21 cellular contexts compared by ENCODE assay signal in the genomic region with DNA sequence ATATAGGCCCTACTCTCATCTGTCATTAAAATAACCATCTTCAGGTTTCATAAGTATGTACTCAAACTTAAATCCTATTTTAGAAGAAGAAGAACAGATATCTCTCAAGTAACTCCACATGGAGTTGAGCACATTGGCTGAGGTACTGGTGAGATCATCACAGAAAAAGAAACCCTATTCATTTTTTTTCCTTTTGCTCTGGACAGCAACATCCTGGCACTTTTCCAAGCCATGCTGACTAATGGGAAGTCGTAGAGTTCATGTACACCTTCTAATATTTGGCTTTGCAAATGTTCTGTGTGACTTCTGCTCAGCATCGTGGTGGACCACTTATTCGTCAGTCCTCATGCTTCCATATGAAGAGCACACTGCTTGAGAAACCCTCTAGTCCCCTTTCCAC.
DNase-seq lines count a peak whose midpoint lies in the region; ATAC-seq, FAIRE-seq and TF ChIP-seq lines count a peak whose summit lies in the region.
"Had no signal": no experiment of that assay in that cellular context is flagged by ENCODE, and none has a peak within 500 bp of the region (broad histone marks: within the 10 kb centered on the region; RNA-seq: fewer than 3 reads in every experiment).

No MANE protein-coding gene starts in this region.

- TF ChIP-seq CTCF in upper lobe of left lung (IDR thresholded peaks at IDR 0.05): no peak

- H3K27me3 ChIP-seq in upper lobe of left lung: no peaks in the 10 kb centered on the region
- H3K27me3 ChIP-seq: heart right ventricle had no signal

- H3K27ac Mint-ChIP-seq in stimulated activated memory B cell treated with anti-CD40 and anti-IgM and Interleukin-4, amounts not matched to agents 10 μg/mL and 1 μg/mL and 100 μg/mL, for 72 hours: no peak overlapping the region
- H3K27ac Mint-ChIP-seq: activated naive CD8-positive, alpha-beta T cell treated with anti-CD3 and anti-CD28 coated beads for 36 hours had no signal

- no peak for TF ChIP-seq POLR2A in upper lobe of left lung (IDR thresholded peaks at IDR 0.05)

- no peak overlapping the region for H3K27ac ChIP-seq in epithelial cell of prostate
- H3K27ac ChIP-seq in upper lobe of left lung: no peak overlapping the region
- H3K27ac ChIP-seq: C4-2B, heart right ventricle had no signal

- peaks cover 2% of the 10 kb centered on the region for H3K9me3 Mint-ChIP-seq in stimulated activated memory B cell treated with anti-CD40 and anti-IgM and Interleukin-4, amounts not matched to agents 10 μg/mL and 1 μg/mL and 100 μg/mL, for 72 hours
- H3K9me3 Mint-ChIP-seq: central memory CD8-positive, alpha-beta T cell had no signal

- H3K36me3 Mint-ChIP-seq in stimulated activated memory B cell treated with anti-CD40 and anti-IgM and Interleukin-4, amounts not matched to agents 10 μg/mL and 1 μg/mL and 100 μg/mL, for 72 hours: no peaks in the 10 kb centered on the region

- H3K27me3 Mint-ChIP-seq in stimulated activated memory B cell treated with anti-CD40 and anti-IgM and Interleukin-4, amounts not matched to agents 10 μg/mL and 1 μg/mL and 100 μg/mL, for 72 hours: no peaks in the 10 kb centered on the region
- H3K27me3 Mint-ChIP-seq: activated naive CD8-positive, alpha-beta T cell treated with anti-CD3 and anti-CD28 coated beads for 36 hours had no signal

- no peaks in the 10 kb centered on the region for H3K4me1 ChIP-seq in upper lobe of left lung
- H3K4me1 ChIP-seq: heart right ventricle had no signal

- H3K4me1 Mint-ChIP-seq in stimulated activated memory B cell treated with anti-CD40 and anti-IgM and Interleukin-4, amounts not matched to agents 10 μg/mL and 1 μg/mL and 100 μg/mL, for 72 hours: no peaks in the 10 kb centered on the region
- H3K4me1 Mint-ChIP-seq: central memory CD8-positive, alpha-beta T cell had no signal

- no peaks in the 10 kb centered on the region for H3K9me3 ChIP-seq in upper lobe of left lung

- DNase-seq in NCI-H345 (lab: John Stamatoyannopoulos, UW) (peak; percentile 2), NCI-H345 treated with DMSO at 0.1 percent for 48 hours (lab: John Stamatoyannopoulos, UW; ENCODE audit: unreplicated experiment) (no peak), RPMI7951 (ENCODE audit: low read depth) (peak; percentile 43), epithelial cell of prostate (ENCODE audit: low read depth, low spot score) (peak; percentile 57), urothelium cell line (ENCODE audit: low spot score) (peak; percentile 73), cerebellar nuclear complex (lab: John Stamatoyannopoulos, UW) (no peak), upper lobe of left lung (no peak)
- DNase-seq: 8988T; activated CD4-positive, alpha-beta T cell treated with anti-CD3 and anti-CD28 coated beads, Interleukin-2, amount 50 U/mL, for 48 hours; activated naive CD8-positive, alpha-beta T cell treated with anti-CD3 and anti-CD28 coated beads for 36 hours; activated T-cell treated with anti-CD3 and anti-CD28 coated beads, Interleukin-2, amount 50 U/mL, for 48 hours; DMS79 treated with DMSO at 0.1 percent for 48 hours; kidney; NCI-H1930; stimulated activated CD4-positive, alpha-beta T cell treated with anti-CD3 and anti-CD28 coated beads, Interleukin-2, amount 100 ng/mL, for 48 hours had no signal

- H3K4me3 Mint-ChIP-seq in stimulated activated memory B cell treated with anti-CD40 and anti-IgM and Interleukin-4, amounts not matched to agents 10 μg/mL and 1 μg/mL and 100 μg/mL, for 72 hours: no peak overlapping the region
- H3K4me3 Mint-ChIP-seq: activated naive CD8-positive, alpha-beta T cell treated with anti-CD3 and anti-CD28 coated beads for 36 hours; central memory CD8-positive, alpha-beta T cell had no signal

- TF ChIP-seq EP300 in upper lobe of left lung (IDR thresholded peaks at IDR 0.05): no peak

- ATAC-seq in stimulated activated memory B cell treated with anti-CD40 and anti-IgM and Interleukin-4, amounts not matched to agents 10 μg/mL and 1 μg/mL and 100 μg/mL, for 72 hours: no peak
- ATAC-seq in upper lobe of left lung (ENCODE audit: low FRiP score in 2 of 2): no peak
- ATAC-seq: heart right ventricle, sciatic nerve had no signal

- no peaks in the 10 kb centered on the region for H3K36me3 ChIP-seq in upper lobe of left lung
- H3K36me3 ChIP-seq: heart right ventricle had no signal

- WGBS in upper lobe of left lung, 2 donors: 41 to 46% methylated on average over 3 of the region's 3 CpGs

- H3K4me3 ChIP-seq in upper lobe of left lung: no peak overlapping the region
- H3K4me3 ChIP-seq: heart right ventricle had no signal

- peak; percentile 9 for FAIRE-seq in urothelium cell line (lab: Jason Lieb, UNC)
- FAIRE-seq: endometrium, kidney had no signal

Comparison
In these comparisons a context has a peak if more than half of its experiments do, and no peak if none do; other contexts are left out.
1. DNase-seq: peak in NCI-H345 (single experiment), RPMI7951 (single experiment), epithelial cell of prostate (single experiment) and urothelium cell line (single experiment); none in NCI-H345 treated with DMSO at 0.1 percent for 48 hours (single experiment), cerebellar nuclear complex (0 of 2) and upper lobe of left lung (0 of 2).